Comparison of ENCODE assay signal across 1 cellular context in genomic region chr5:81006955-81007636, GRCh38.
TF ChIP-seq lines count a peak whose summit lies in the region.

No MANE protein-coding gene starts in this region.

TF ChIP-seq in HepG2, 621 proteins besides CTCF, POLR2A, EP300 and RAD21 (continued from another document):
- TF ChIP-seq PAXIP1 (CRISPR knock-in tag; conservative IDR thresholded peaks at IDR 0.05) = no peak
- TF ChIP-seq JARID2 (CRISPR knock-in tag; IDR thresholded peaks at IDR 0.05; ENCODE audit: insufficient replicate concordance) = no peak
- TF ChIP-seq ZNF282 (IDR thresholded peaks at IDR 0.05; ENCODE audit: partially characterized antibody) = no peak
- no peak for TF ChIP-seq ZNF576 (CRISPR knock-in tag; IDR thresholded peaks at IDR 0.05)
- TF ChIP-seq MBD4 (IDR thresholded peaks at IDR 0.05; ENCODE audit: borderline replicate concordance, low read length) = no peak
- TF ChIP-seq GATA4 (IDR thresholded peaks at IDR 0.05; ENCODE audit: borderline replicate concordance, low read depth) = no peak
